ENCODE assay signal across 8 cellular contexts in the genomic region with DNA sequence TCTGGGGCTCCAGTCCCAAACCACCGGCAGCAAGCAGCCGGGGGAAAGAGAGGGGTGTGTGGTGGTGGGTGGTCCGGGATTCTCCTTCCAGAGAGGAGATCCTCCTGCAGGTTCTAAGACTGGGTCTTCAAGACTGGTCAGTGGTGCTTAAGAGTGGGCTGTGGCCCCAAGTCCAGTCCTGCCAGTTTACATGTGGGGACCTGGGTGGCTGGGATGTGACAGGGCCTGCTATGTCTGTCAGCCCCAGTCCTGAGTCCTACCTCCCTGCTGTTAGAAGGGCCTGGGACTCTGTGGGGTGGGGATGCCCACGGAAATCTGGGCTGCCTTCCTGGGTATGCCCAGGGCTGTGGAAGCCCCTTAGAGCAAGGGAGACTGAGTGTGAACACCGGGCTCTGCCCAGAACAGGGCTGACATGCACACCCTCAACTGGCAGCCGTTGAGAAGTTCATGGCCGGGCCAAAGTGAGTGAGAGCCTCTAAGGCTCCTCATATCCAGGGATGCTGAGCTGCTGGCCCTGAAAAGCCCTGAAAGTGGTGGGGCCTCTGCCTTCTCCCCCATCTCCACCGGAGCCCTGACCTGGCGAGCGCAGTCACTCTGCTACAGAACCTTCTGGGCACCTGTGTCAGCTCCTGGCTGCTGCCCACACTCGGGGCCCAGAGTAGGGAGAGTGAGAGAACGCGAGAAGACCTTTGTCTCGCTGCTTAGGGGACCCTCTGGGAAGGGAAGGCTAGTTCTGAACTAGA. TPM values are rescaled to one million over a fixed set of nuclear protein-coding genes. Genes with fewer than 3 reads are reported as not detected.
DNase-seq lines count a peak whose midpoint lies in the region; ATAC-seq, FAIRE-seq and TF ChIP-seq lines count a peak whose summit lies in the region.

No MANE protein-coding gene starts in this region.

- H3K4me3 Mint-ChIP-seq in IgD-negative memory B cell, result peak overlapping the region; percentile 80 to 96 (median 92)

- H3K27me3 Mint-ChIP-seq in IgD-negative memory B cell, result no peaks in the 10 kb centered on the region

- POLR2A ChIA-PET in A549 (lab: Yijun Ruan, JAX), result interaction anchor here (1.0 kb wide), 1 partner anchor 12 kb away, joined by 3 read pairs; no protein-coding TSS in a partner anchor

- TF ChIP-seq RAD21 in A549 (conservative IDR thresholded peaks at IDR 0.05 in 1 of 2, IDR thresholded peaks at IDR 0.05 in 1 of 2), result no peak

- H3K27me3 ChIP-seq in mesendoderm (ENCODE audit: insufficient read depth, low read length, poor library complexity), result no peaks in the 10 kb centered on the region
- no peaks in the 10 kb centered on the region for H3K27me3 ChIP-seq in aorta (ENCODE audit: control insufficient read depth in 1 of 2, insufficient read depth in 2 of 2, low read length in 1 of 2)

- H3K36me3 Mint-ChIP-seq in IgD-negative memory B cell, result peaks cover 3% of the 10 kb centered on the region

- peaks cover 17 to 30% (median 19%) of the 10 kb centered on the region in 3 donors for H3K4me1 Mint-ChIP-seq in IgD-negative memory B cell

- no peak overlapping the region for H3K4ac ChIP-seq in mesendoderm (ENCODE audit: low read depth, low read length)

- H3K56ac ChIP-seq in mesendoderm (ENCODE audit: low read length), result no peak overlapping the region

- H3K4me1 ChIP-seq in A549 (peaks cover 14% of the 10 kb centered on the region), mesendoderm (ENCODE audit: control insufficient read depth, low read depth, low read length) (peaks cover 5% of the 10 kb centered on the region), aorta (ENCODE audit: control insufficient read depth in 1 of 2, insufficient read depth in 2 of 2, low read length in 2 of 2) (no peaks in the 10 kb centered on the region)

- peak in 1 of 2 experiments; percentile 50; a peak in 3 of 6 replicates for ATAC-seq in A549
- peak; percentile 16 for ATAC-seq in aorta (ENCODE audit: low FRiP score)
- no peak for ATAC-seq in activated CD4-positive, CD25-positive, alpha-beta regulatory T cell treated with anti-CD3 and anti-CD28 coated beads, Interleukin-2, amount 50 U/mL, for 24 hours
- no peak for ATAC-seq in GM21515 (IDR thresholded peaks at IDR 0.05; ENCODE audit: unreplicated experiment)

- H4K8ac ChIP-seq in mesendoderm (ENCODE audit: low read depth, low read length), result no peak overlapping the region

- CTCF ChIA-PET in A549 (lab: Yijun Ruan, JAX), result interaction anchor here (0.9 to 1.5 kb wide), 3 partner anchors 11 to 14 kb away, joined by 3 to 8 read pairs (median 3); no protein-coding TSS in a partner anchor

- H3K36me3 ChIP-seq in mesendoderm (ENCODE audit: control insufficient read depth, insufficient read depth, low read length), result no peaks in the 10 kb centered on the region
- no peaks in the 10 kb centered on the region for H3K36me3 ChIP-seq in aorta (ENCODE audit: control insufficient read depth in 1 of 2, insufficient read depth in 2 of 2, low read length in 1 of 2)

- no peak for TF ChIP-seq POLR2A in A549 (IDR thresholded peaks at IDR 0.05; ENCODE audit: low read length)
- TF ChIP-seq POLR2A in erythroblast (IDR thresholded peaks at IDR 0.05; ENCODE audit: low read length), result no peak

- H3K27ac ChIP-seq in A549 (peak overlapping the region; percentile 89 to 100), mesendoderm (ENCODE audit: low read depth, low read length) (no peak overlapping the region), aorta (ENCODE audit: low read depth in 1 of 2, low read length in 2 of 2) (peak overlapping the region in 1 of 2 donors; percentile 11)

- H3K9ac ChIP-seq in mesendoderm (ENCODE audit: low read length), result peak overlapping the region; percentile 73

- no peak for FAIRE-seq in A549 (lab: Jason Lieb, UNC)

- no peaks in the 10 kb centered on the region for H3K9me3 Mint-ChIP-seq in IgD-negative memory B cell

- 73% methylated on average over 10 of the region's 14 CpGs for WGBS in A549 (ENCODE audit: missing lambda C conversion rate)
- no CpG with 5 or more reads among the region's 14 CpGs for WGBS in mesendoderm (ENCODE audit: extremely low coverage, insufficient coverage, low lambda C conversion rate)
- 24 to 30% methylated on average over 13 to 14 of the region's 14 CpGs for WGBS in aorta, 2 donors

- H3K9me3 ChIP-seq in A549, result peaks cover 3% of the 10 kb centered on the region; the same call in 1 of the 3 replicates
- no peaks in the 10 kb centered on the region for H3K9me3 ChIP-seq in aorta (ENCODE audit: control insufficient read depth, low read length)

- H2BK120ac ChIP-seq in mesendoderm (ENCODE audit: low read depth, low read length), result no peak overlapping the region

- H3K27ac Mint-ChIP-seq in IgD-negative memory B cell, result peak overlapping the region; percentile 56 to 92 (median 65)

- no peak overlapping the region for H3K18ac ChIP-seq in mesendoderm (ENCODE audit: low read length)

- peaks cover 17% of the 10 kb centered on the region for H3K79me1 ChIP-seq in mesendoderm (ENCODE audit: low read length)

- DNase-seq in A549 (ENCODE audit: low read depth in 1 of 2, low spot score in 1 of 2) (no peak), cardiac fibroblast (ENCODE audit: low read depth in 2 of 2) (peak in 1 of 2 donors; percentile 23), mesendoderm (no peak), aorta (peak in 1 of 2 donors; percentile 71), erythroblast (lab: John Stamatoyannopoulos, UW) (no peak)

- no peak for TF ChIP-seq CTCF in A549 (IDR thresholded peaks at IDR 0.05)
- TF ChIP-seq CTCF in cardiac fibroblast (IDR thresholded peaks at IDR 0.05; ENCODE audit: low read depth, low read length), result no peak

- H3K4me2 ChIP-seq in A549, result peak overlapping the region; percentile 93
- peak overlapping the region; percentile 72 for H3K4me2 ChIP-seq in mesendoderm (ENCODE audit: low read length)

- H3K23ac ChIP-seq in mesendoderm (ENCODE audit: low read length), result no peak overlapping the region

- H4K5ac ChIP-seq in mesendoderm (ENCODE audit: low read length), result no peak overlapping the region

- no peak overlapping the region for H2AK5ac ChIP-seq in mesendoderm (ENCODE audit: low read length)

- TF ChIP-seq EP300 in A549 (IDR thresholded peaks at IDR 0.05), result no peak

- no peak overlapping the region for H2BK5ac ChIP-seq in mesendoderm (ENCODE audit: low read length)

- intact Hi-C loops in aorta (cut with DNase I), result loop anchor here in 1 of 2 donors (10.0 kb wide), 1 partner anchor 443 kb away; the partner anchor contains the start of gene NINJ1

- H3K4me3 ChIP-seq in A549 (peak overlapping the region; percentile 96), cardiac fibroblast (replicated peaks in 1 of 2; ENCODE audit: low read depth in 2 of 2, low read length in 2 of 2) (peak overlapping the region; percentile 58 to 69), mesendoderm (ENCODE audit: low read length) (no peak overlapping the region), aorta (ENCODE audit: low read length in 2 of 2) (peak overlapping the region; percentile 90 to 95)

- no peak overlapping the region for H2BK15ac ChIP-seq in mesendoderm (replicated peaks; ENCODE audit: low read depth)

- peaks cover 2% of the 10 kb centered on the region for H3K79me2 ChIP-seq in mesendoderm (ENCODE audit: control insufficient read depth, insufficient read depth, low read length)

TF ChIP-seq in A549, 52 proteins besides CTCF, POLR2A, EP300 and RAD21:
- TF ChIP-seq ZFP36 (IDR thresholded peaks at IDR 0.05; ENCODE audit: borderline replicate concordance, partially characterized antibody), result no peak
- TF ChIP-seq JUN (IDR thresholded peaks at IDR 0.05), result no peak
- TF ChIP-seq HOXB13 (CRISPR knock-in tag; IDR thresholded peaks at IDR 0.05; ENCODE audit: low read depth), result no peak
- no peak for TF ChIP-seq ZC3H11A (IDR thresholded peaks at IDR 0.05)
- TF ChIP-seq FOXS1 (CRISPR knock-in tag; IDR thresholded peaks at IDR 0.05), result no peak

RNA-seq across cellular contexts. Expression of gene PHF2, which starts 1.7 kb away (rescaled TPM):
- 8.1 and 9.6 TPM in 2 replicates for polyA plus RNA-seq in A549 (2011; rRNA removed)
- 9.0 and 11.0 TPM in 2 replicates for polyA plus RNA-seq in A549 (2012; cell fraction: cytosol; rRNA removed)
- polyA plus RNA-seq in A549 (2012; cell fraction: nucleus; rRNA removed), result 15.6 and 16.4 TPM in 2 replicates
- 11.2 to 12.2 TPM (median 11.7 TPM) in 3 replicates for polyA plus RNA-seq in A549 (2017; fragmentation: RNase III; extraction: RNeasy Plus Mini Kit Qiagen cat#74134 plus additional on column Dnase treatment)
- polyA minus RNA-seq in A549 (2011; rRNA and poly(A)+ RNA removed), result 5.6 and 6.2 TPM in 2 replicates
- polyA plus RNA-seq in IgD-negative memory B cell, result 1.6 TPM
- 6.5 TPM for polyA plus RNA-seq in mesendoderm (2013, experiment 1 of 2)
- 7.1 TPM for polyA plus RNA-seq in mesendoderm (2013, experiment 2 of 2)
- total RNA-seq in aorta, result 10 to 100 TPM; 29.2 to 32.4 TPM
- 10 to 100 TPM; 10.3 to 26.7 TPM for polyA plus RNA-seq in aorta
